ENCODE assay signal across 8 cellular contexts in genomic region chr1:64917328-64917861, GRCh38. TPM values are rescaled to one million over a fixed set of nuclear protein-coding genes. Genes with fewer than 3 reads are reported as not detected.
A peak's percentile ranks its signal among the peaks of the same experiment; 100 is the strongest.
DNase-seq lines count a peak whose midpoint lies in the region; ATAC-seq and TF ChIP-seq lines count a peak whose summit lies in the region.

No MANE protein-coding gene starts in this region.

- H3K36me3 ChIP-seq in right atrium auricular region: no peaks in the 10 kb centered on the region

- peaks cover 21% of the 10 kb centered on the region for H3K4me1 Mint-ChIP-seq in WTC11

- H3K27me3 Mint-ChIP-seq in WTC11 (ENCODE audit: low read depth): no peaks in the 10 kb centered on the region

- DNase-seq in Right ventricle myocardium inferior (ENCODE audit: missing footprints) (peak; percentile 65), cardiac septum (ENCODE audit: low spot score) (no peak), WTC11 (ENCODE audit: low spot score) (no peak), right atrium auricular region (ENCODE audit: low spot score) (peak; percentile 87)
- DNase-seq in activated CD4-positive, alpha-beta T cell treated with anti-CD3 and anti-CD28 coated beads for 4 hours: no peak

- CTCF ChIA-PET in WTC11 (lab: Charles Lee): no interaction called here

- no peak overlapping the region for H3K27ac Mint-ChIP-seq in WTC11

- peak overlapping the region; percentile 57 to 67 for H3K27ac ChIP-seq in right atrium auricular region
- H3K27ac ChIP-seq in skin epidermis: peak overlapping the region in 12 of 21 experiments; percentile 5 to 65 (median 48)

- H3K27me3 ChIP-seq in right atrium auricular region: no peaks in the 10 kb centered on the region

- POLR2A ChIA-PET in WTC11 (lab: Charles Lee): no interaction called here

- H3K4me3 Mint-ChIP-seq in WTC11: no peak overlapping the region

- H3K4me3 ChIP-seq in right atrium auricular region (no peak overlapping the region), skin epidermis (no peak overlapping the region)

- intact Hi-C loops in Right ventricle myocardium inferior (cut with DNase I) (no loop called here), cardiac septum (cut with DNase I) (loop anchor here (2.0 kb wide), 1 partner anchor 19 kb away; no protein-coding TSS in a partner anchor)

- no peaks in the 10 kb centered on the region for H3K9me3 Mint-ChIP-seq in WTC11

- no peak for TF ChIP-seq CTCF in WTC11 (IDR thresholded peaks at IDR 0.05)
- TF ChIP-seq CTCF in right atrium auricular region (IDR thresholded peaks at IDR 0.05): no peak

- no peaks in the 10 kb centered on the region for H3K36me3 Mint-ChIP-seq in WTC11

- H3K4me1 ChIP-seq in right atrium auricular region: peaks cover 0 to 76% of the 10 kb centered on the region in 2 donors

- ATAC-seq in Right ventricle myocardium inferior (peak; percentile 88), WTC11 (peak; percentile 80), HG02870 (IDR thresholded peaks at IDR 0.05; ENCODE audit: unreplicated experiment) (no peak), HG03565 (IDR thresholded peaks at IDR 0.05; ENCODE audit: unreplicated experiment) (no peak)

- H3K9me3 ChIP-seq in right atrium auricular region: no peaks in the 10 kb centered on the region

TF ChIP-seq in WTC11, 78 proteins besides CTCF, POLR2A, EP300 and RAD21 (continues in another document):
- TF ChIP-seq ESRRA (CRISPR knock-in tag; IDR thresholded peaks at IDR 0.05; ENCODE audit: borderline replicate concordance) (no peak), ZNF532 (CRISPR knock-in tag; IDR thresholded peaks at IDR 0.05; ENCODE audit: borderline replicate concordance) (no peak), ARID4B (CRISPR knock-in tag; IDR thresholded peaks at IDR 0.05; ENCODE audit: borderline replicate concordance) (no peak), AR (CRISPR knock-in tag; IDR thresholded peaks at IDR 0.05) (no peak), RELA (CRISPR knock-in tag; IDR thresholded peaks at IDR 0.05; ENCODE audit: borderline replicate concordance) (no peak), GABPB1 (CRISPR knock-in tag; IDR thresholded peaks at IDR 0.05) (no peak), ZNF263 (CRISPR knock-in tag; IDR thresholded peaks at IDR 0.05; ENCODE audit: low read depth) (no peak), ATF1 (CRISPR knock-in tag; IDR thresholded peaks at IDR 0.05) (no peak), ETV6 (CRISPR knock-in tag; IDR thresholded peaks at IDR 0.05) (no peak)
- TF ChIP-seq, protein P1, sequence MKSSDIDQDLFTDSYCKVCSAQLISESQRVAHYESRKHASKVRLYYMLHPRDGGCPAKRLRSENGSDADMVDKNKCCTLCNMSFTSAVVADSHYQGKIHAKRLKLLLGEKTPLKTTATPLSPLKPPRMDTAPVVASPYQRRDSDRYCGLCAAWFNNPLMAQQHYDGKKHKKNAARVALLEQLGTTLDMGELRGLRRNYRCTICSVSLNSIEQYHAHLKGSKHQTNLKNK (CRISPR knock-in tag; IDR thresholded peaks at IDR 0.05): no peak

RNA-seq across cellular contexts. Expression of gene JAK1, which starts 49.0 kb away (rescaled TPM):
- total RNA-seq in Right ventricle myocardium inferior (87.3 TPM), cardiac septum (76.4 TPM), WTC11 (2021) (21.1 to 28.2 TPM (median 27.8 TPM) in 3 replicates), right atrium auricular region (100 to 1,000 TPM in 1 of 2 donors, 10 to 100 TPM in 1; 90.3 to 122 TPM)

Comparison
In these comparisons a context has a peak if more than half of its experiments do, and no peak if none do; other contexts are left out.
1. DNase-seq: peak in Right ventricle myocardium inferior (single experiment) and right atrium auricular region (single experiment); none in cardiac septum (single experiment), WTC11 (single experiment) and activated CD4-positive, alpha-beta T cell treated with anti-CD3 and anti-CD28 coated beads for 4 hours (0 of 2).
2. ATAC-seq: peak in Right ventricle myocardium inferior (single experiment) and WTC11 (single experiment); none in HG02870 (single experiment) and HG03565 (single experiment).